16 cellular contexts compared by ENCODE assay signal in genomic region chr5:151146003-151146524, GRCh38. TPM values are rescaled to one million over a fixed set of nuclear protein-coding genes. Genes with fewer than 3 reads are reported as not detected.
DNase-seq lines count a peak whose midpoint lies in the region; ATAC-seq and TF ChIP-seq lines count a peak whose summit lies in the region.
"Had no signal": no experiment of that assay in that cellular context is flagged by ENCODE, and none has a peak within 500 bp of the region (broad histone marks: within the 10 kb centered on the region; RNA-seq: fewer than 3 reads in every experiment).

No MANE protein-coding gene starts in this region.

- no peaks in the 10 kb centered on the region for H3K79me2 ChIP-seq in OCI-LY7 (ENCODE audit: insufficient read depth, low read depth, low read length)

- no peak overlapping the region for H3K4me2 ChIP-seq in OCI-LY7 (ENCODE audit: low read length)

- H4K20me1 ChIP-seq in OCI-LY7 (ENCODE audit: insufficient read depth, low read length), result no peaks in the 10 kb centered on the region

- H2AFZ ChIP-seq in OCI-LY7 (ENCODE audit: low read length), result no peak overlapping the region

- peak overlapping the region; percentile 39 for H3K27ac ChIP-seq in CD4-positive, alpha-beta memory T cell (ENCODE audit: low read depth, low read length)
- H3K27ac ChIP-seq in HEK293 (ENCODE audit: extremely low read depth, low read depth, low read length), result no peak overlapping the region
- no peak overlapping the region for H3K27ac ChIP-seq in OCI-LY7 (ENCODE audit: low read depth, low read length, poor library complexity, severe bottlenecking)
- H3K27ac ChIP-seq: colonic mucosa, esophagus muscularis mucosa, prostate gland, SJSA1 had no signal

- H3K4me3 ChIP-seq in CD4-positive, alpha-beta memory T cell (ENCODE audit: low read length in 2 of 2), result no peak overlapping the region
- H3K4me3 ChIP-seq in HEK293 (ENCODE audit: low read depth, low read length), result no peak overlapping the region
- H3K4me3 ChIP-seq in OCI-LY7 (ENCODE audit: low read depth, low read length, poor library complexity, severe bottlenecking), result no peak overlapping the region
- H3K4me3 ChIP-seq: colonic mucosa, esophagus muscularis mucosa, prostate gland, SJSA1 had no signal

- ATAC-seq in natural killer cell treated with Interleukin-12 subunit alpha and Interleukin-12 subunit beta and Interleukin-15 and Interleukin-18, amount 100 ng/mL, for 72 hours, result no peak

- CTCF ChIA-PET in CD4-positive, alpha-beta memory T cell (lab: Charles Lee; ENCODE audit: partially characterized antibody), result interaction anchor here (40.5 to 50.2 kb wide), 2 partner anchors 7 to 13 kb away, joined by 2066 read pairs; partner anchors contain the start of gene ANXA6
- CTCF ChIA-PET in HEK293 (lab: Yijun Ruan, JAX), result interaction anchor here (0.9 to 7.5 kb wide), 2 partner anchors 16 to 20 kb away, joined by 3 to 43 read pairs; no protein-coding TSS in a partner anchor
- CTCF ChIA-PET in OCI-LY7 (lab: Charles Lee; ENCODE audit: unreplicated experiment), result interaction anchor here (0.8 to 1.1 kb wide), 3 partner anchors 10 to 15 kb away, joined by 3 to 6 read pairs (median 3); partner anchors contain the start of gene ANXA6

- peaks cover 42% of the 10 kb centered on the region for H3K36me3 ChIP-seq in CD4-positive, alpha-beta memory T cell (ENCODE audit: insufficient read depth, low read length)
- peaks cover 0 to 55% of the 10 kb centered on the region in 2 experiments; a peak in 2 of 3 replicates for H3K36me3 ChIP-seq in HEK293 (ENCODE audit: control insufficient read depth in 2 of 2, insufficient read depth in 1 of 2, low read length in 2 of 2)
- H3K36me3 ChIP-seq in OCI-LY7 (ENCODE audit: insufficient read depth, low read length), result no peaks in the 10 kb centered on the region
- H3K36me3 ChIP-seq: colonic mucosa, prostate gland had no signal

- H3K9me3 Mint-ChIP-seq in CD4-positive, alpha-beta memory T cell, result no peaks in the 10 kb centered on the region
- no peaks in the 10 kb centered on the region for H3K9me3 Mint-ChIP-seq in brain
- H3K9me3 Mint-ChIP-seq in natural killer cell treated with Interleukin-12 subunit alpha and Interleukin-12 subunit beta and Interleukin-15 and Interleukin-18, amount 100 ng/mL, for 72 hours, result no peaks in the 10 kb centered on the region

- no peaks in the 10 kb centered on the region for H3K27me3 Mint-ChIP-seq in CD4-positive, alpha-beta memory T cell
- H3K27me3 Mint-ChIP-seq in brain, result no peaks in the 10 kb centered on the region
- no peaks in the 10 kb centered on the region for H3K27me3 Mint-ChIP-seq in natural killer cell treated with Interleukin-12 subunit alpha and Interleukin-12 subunit beta and Interleukin-15 and Interleukin-18, amount 100 ng/mL, for 72 hours

- H3K27ac Mint-ChIP-seq in CD4-positive, alpha-beta memory T cell, result peak overlapping the region; percentile 83 to 95 (median 92)
- peak overlapping the region in 4 of 5 experiments; percentile 24 to 99 (median 55) for H3K27ac Mint-ChIP-seq in brain
- peak overlapping the region; percentile 78 to 90 for H3K27ac Mint-ChIP-seq in natural killer cell treated with Interleukin-12 subunit alpha and Interleukin-12 subunit beta and Interleukin-15 and Interleukin-18, amount 100 ng/mL, for 72 hours

- BruUV-seq in OCI-LY7 (replicated peaks; lab: Mats Ljungman, UMichigan), result no TSS peak

- peaks cover 80 to 100% (median 92%) of the 10 kb centered on the region in 4 donors for H3K4me1 Mint-ChIP-seq in CD4-positive, alpha-beta memory T cell
- H3K4me1 Mint-ChIP-seq in brain, result peaks cover 91% of the 10 kb centered on the region
- H3K4me1 Mint-ChIP-seq in natural killer cell treated with Interleukin-12 subunit alpha and Interleukin-12 subunit beta and Interleukin-15 and Interleukin-18, amount 100 ng/mL, for 72 hours (ENCODE audit: low read depth in 2 of 2), result peaks cover 87 to 88% of the 10 kb centered on the region in 2 donors

- no peak for DNase-seq in CD4-positive, alpha-beta memory T cell
- DNase-seq in natural killer cell treated with Interleukin-12 subunit alpha and Interleukin-12 subunit beta and Interleukin-15 and Interleukin-18, amount 100 ng/mL, for 72 hours (ENCODE audit: low spot score), result no peak
- DNase-seq in glomerular visceral epithelial cell (ENCODE audit: extremely low spot score), result no peak
- DNase-seq in NCI-H1417 (lab: John Stamatoyannopoulos, UW), result no peak
- DNase-seq in OCI-LY7 (ENCODE audit: low spot score), result no peak
- DNase-seq: activated CD8-positive, alpha-beta memory T cell treated with anti-CD3 and anti-CD28 coated beads, Interleukin-2, amount 50 U/mL, for 48 hours; amygdala; C1 segment of cervical spinal cord; colonic mucosa; NCI-H187; stimulated activated CD4-positive, alpha-beta T cell treated with anti-CD3 and anti-CD28 coated beads, Interleukin-12 subunit alpha, Interleukin-12 subunit beta, amount 100 ng/mL, for 4 hours had no signal

- H3K27me3 ChIP-seq in CD4-positive, alpha-beta memory T cell (ENCODE audit: insufficient read depth, low read length), result no peaks in the 10 kb centered on the region
- H3K27me3 ChIP-seq: colonic mucosa, esophagus muscularis mucosa, SJSA1 had no signal

- intact Hi-C loops in CD4-positive, alpha-beta memory T cell (cut with micrococcal nuclease), result no loop called here
- intact Hi-C loops in OCI-LY7 (cut with micrococcal nuclease; ENCODE audit: unreplicated experiment), result no loop called here

- peak overlapping the region in 7 of 8 donors; percentile 34 to 76 (median 47) for H3K4me3 Mint-ChIP-seq in CD4-positive, alpha-beta memory T cell
- H3K4me3 Mint-ChIP-seq in brain, result no peak overlapping the region
- H3K4me3 Mint-ChIP-seq in natural killer cell treated with Interleukin-12 subunit alpha and Interleukin-12 subunit beta and Interleukin-15 and Interleukin-18, amount 100 ng/mL, for 72 hours, result no peak overlapping the region

- TF ChIP-seq CTCF in HEK293 (tag by site-specific recombination; IDR thresholded peaks at IDR 0.05) (no peak), brain (conservative IDR thresholded peaks at IDR 0.05) (no peak), OCI-LY7 (conservative IDR thresholded peaks at IDR 0.05; ENCODE audit: low read length) (no peak)

- H3K9me3 ChIP-seq in CD4-positive, alpha-beta memory T cell (ENCODE audit: control insufficient read depth in 1 of 2, low read length in 2 of 2), result no peaks in the 10 kb centered on the region
- H3K9me3 ChIP-seq in HEK293 (ENCODE audit: control insufficient read depth, insufficient read depth, low read depth, low read length) (no peaks in the 10 kb centered on the region), OCI-LY7 (ENCODE audit: low read length) (no peaks in the 10 kb centered on the region)
- H3K9me3 ChIP-seq: colonic mucosa, esophagus muscularis mucosa, prostate gland, SJSA1 had no signal

- no peaks in the 10 kb centered on the region for H3K9me2 ChIP-seq in OCI-LY7 (ENCODE audit: insufficient read depth, low read length)

- POLR2A ChIA-PET in CD4-positive, alpha-beta memory T cell (lab: Charles Lee; ENCODE audit: partially characterized antibody), result interaction anchor here (1.5 to 13.9 kb wide), 4 partner anchors 7 to 78 kb away, joined by 4 to 249 read pairs (median 104); partner anchors contain the start of genes ANXA6 and CCDC69
- POLR2A ChIA-PET in HEK293 (lab: Yijun Ruan, JAX), result no interaction called here
- POLR2A ChIA-PET in OCI-LY7 (lab: Charles Lee), result interaction anchor here (3.3 to 6.0 kb wide), 2 partner anchors 7 to 14 kb away, joined by 13 to 83 read pairs; no protein-coding TSS in a partner anchor

- H3K36me3 Mint-ChIP-seq in CD4-positive, alpha-beta memory T cell, result peaks cover 51 to 74% of the 10 kb centered on the region in 2 donors
- H3K36me3 Mint-ChIP-seq in brain, result peaks cover 42% of the 10 kb centered on the region
- H3K36me3 Mint-ChIP-seq in natural killer cell treated with Interleukin-12 subunit alpha and Interleukin-12 subunit beta and Interleukin-15 and Interleukin-18, amount 100 ng/mL, for 72 hours, result peaks cover 9% of the 10 kb centered on the region

- H3K4me1 ChIP-seq in CD4-positive, alpha-beta memory T cell (ENCODE audit: insufficient read depth, low read length), result peaks cover 100% of the 10 kb centered on the region
- H3K4me1 ChIP-seq in HEK293 (ENCODE audit: control insufficient read depth, insufficient read depth, low read length), result peaks cover 7% of the 10 kb centered on the region
- H3K4me1 ChIP-seq in OCI-LY7 (ENCODE audit: insufficient read depth, low read length, poor library complexity, severe bottlenecking), result peaks cover 79% of the 10 kb centered on the region
- H3K4me1 ChIP-seq: SJSA1 had no signal

TF ChIP-seq in HEK293, 187 proteins besides CTCF, POLR2A, EP300 and RAD21:
- TF ChIP-seq ZNF585B (tag by site-specific recombination; IDR thresholded peaks at IDR 0.05) (peak; percentile 71), ZNF501 (tag by site-specific recombination; IDR thresholded peaks at IDR 0.05) (no peak)

RNA-seq across cellular contexts. Expression of gene ANXA6, which starts 11.5 kb away (rescaled TPM):
- 100 to 1,000 TPM; 318 to 342 TPM for total RNA-seq in CD4-positive, alpha-beta memory T cell
- 100 to 1,000 TPM; 229 to 330 TPM for polyA plus RNA-seq in CD4-positive, alpha-beta memory T cell
- 261 TPM for polyA plus RNA-seq in brain (ENCODE audit: insufficient read depth, low read depth, low replicate concordance)
- total RNA-seq in natural killer cell treated with Interleukin-12 subunit alpha and Interleukin-12 subunit beta and Interleukin-15 and Interleukin-18, amount 100 ng/mL, for 72 hours, result 100 to 1,000 TPM; 271 to 398 TPM
- total RNA-seq in OCI-LY7 (2014; rRNA removed; shearing (Covaris generic)), result 26.1 and 35.6 TPM in 2 replicates
- total RNA-seq in OCI-LY7 (2022), result 52.9 and 74.1 TPM in 2 replicates

Comparison
In these comparisons a context has a peak if more than half of its experiments do, and no peak if none do; other contexts are left out.
1. H3K4me3 Mint-ChIP-seq: peak in CD4-positive, alpha-beta memory T cell (7 of 8); none in brain (0 of 5) and natural killer cell treated with Interleukin-12 subunit alpha and Interleukin-12 subunit beta and Interleukin-15 and Interleukin-18, amount 100 ng/mL, for 72 hours (single experiment).
2. Peak in every context shown above with its lines, with median percentiles within 50 percentile points of each other: H3K27ac Mint-ChIP-seq.